Comparison of ENCODE assay signal across 27 cellular contexts in the genomic region with DNA sequence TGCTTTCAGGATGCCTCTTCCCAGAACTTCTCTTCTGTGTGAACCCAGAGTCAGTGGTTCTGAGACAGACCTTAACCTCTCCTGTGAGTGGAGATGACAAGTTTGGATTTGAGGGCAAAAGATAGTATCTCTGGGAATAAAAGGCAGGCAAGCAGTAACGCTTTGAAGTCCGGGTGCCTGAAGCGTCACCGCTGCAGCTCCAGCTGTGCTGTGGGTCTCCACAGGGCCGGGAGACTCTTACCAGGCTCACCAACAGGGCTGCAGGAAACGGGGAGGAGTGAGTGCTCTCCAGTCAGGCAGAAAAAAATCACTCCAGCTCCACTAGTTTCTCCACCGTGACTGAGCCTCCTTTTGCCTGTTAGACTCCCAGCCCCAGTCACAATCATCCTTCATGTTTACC.
A peak's percentile ranks its signal among the peaks of the same experiment; 100 is the strongest.
DNase-seq lines count a peak whose midpoint lies in the region; ATAC-seq, FAIRE-seq and TF ChIP-seq lines count a peak whose summit lies in the region.
"Had no signal": no experiment of that assay in that cellular context is flagged by ENCODE, and none has a peak within 500 bp of the region (broad histone marks: within the 10 kb centered on the region; RNA-seq: fewer than 3 reads in every experiment).

No MANE protein-coding gene starts in this region.

- no peak overlapping the region for H3K4me3 ChIP-seq in HepG2 (replicated peaks in 1 of 3; ENCODE audit: insufficient read depth in 1 of 3, low read depth in 2 of 3, low read length in 3 of 3)
- no peak overlapping the region for H3K4me3 ChIP-seq in right lobe of liver
- no peak overlapping the region for H3K4me3 ChIP-seq in brain microvascular endothelial cell (ENCODE audit: low read depth, low read length)
- H3K4me3 ChIP-seq: body of pancreas, pancreas had no signal

- no peaks in the 10 kb centered on the region for H3K9me3 Mint-ChIP-seq in nephron
- no peaks in the 10 kb centered on the region for H3K9me3 Mint-ChIP-seq in effector memory CD8-positive, alpha-beta T cell
- H3K9me3 Mint-ChIP-seq: activated CD8-positive, alpha-beta T cell treated with anti-CD3 and anti-CD28 coated beads for 36 hours; activated naive CD8-positive, alpha-beta T cell treated with anti-CD3 and anti-CD28 coated beads for 36 hours; naive thymus-derived CD8-positive, alpha-beta T cell had no signal

- TF ChIP-seq CTCF in HepG2 (CRISPR knock-in tag; IDR thresholded peaks at IDR 0.05) = no peak
- no peak for TF ChIP-seq CTCF in right lobe of liver (IDR thresholded peaks at IDR 0.05)
- no peak for TF ChIP-seq CTCF in brain microvascular endothelial cell (IDR thresholded peaks at IDR 0.05; ENCODE audit: low read depth, low read length, missing control alignments)
- TF ChIP-seq CTCF in nephron (IDR thresholded peaks at IDR 0.05; ENCODE audit: unreplicated experiment in 3 of 3) = no peak

- no peak for TF ChIP-seq POLR2A in HepG2 (IDR thresholded peaks at IDR 0.05; ENCODE audit: insufficient read depth in 1 of 2, low read depth in 2 of 2, low read length in 2 of 2)
- TF ChIP-seq POLR2A in right lobe of liver (IDR thresholded peaks at IDR 0.05) = no peak
- TF ChIP-seq POLR2A in GM18505 (IDR thresholded peaks at IDR 0.05; ENCODE audit: borderline replicate concordance, extremely low read depth, insufficient read depth, insufficient read length) = no peak

- H3K79me2 ChIP-seq in HepG2 (ENCODE audit: insufficient read depth, low read length) = no peaks in the 10 kb centered on the region

- H3K9me3 ChIP-seq in HepG2 (ENCODE audit: low read length) = no peaks in the 10 kb centered on the region
- no peaks in the 10 kb centered on the region for H3K9me3 ChIP-seq in right lobe of liver
- H3K9me3 ChIP-seq: body of pancreas, pancreas had no signal

- intact Hi-C loops in HepG2 (cut with micrococcal nuclease; ENCODE audit: unreplicated experiment) (no loop called here), right lobe of liver (cut with DNase I) (no loop called here)

- no peak overlapping the region for H3K9ac ChIP-seq in HepG2 (ENCODE audit: insufficient read depth, low read depth, low read length)

- H3K4me1 ChIP-seq in HepG2 (ENCODE audit: insufficient read depth, low read length) (peaks cover 78% of the 10 kb centered on the region), right lobe of liver (no peaks in the 10 kb centered on the region)
- H3K4me1 ChIP-seq: pancreas had no signal

- H3K27ac ChIP-seq in HepG2 (ENCODE audit: extremely low read length, insufficient read depth, low read length) (no peak overlapping the region), right lobe of liver (no peak overlapping the region), brain microvascular endothelial cell (peak overlapping the region; percentile 21)
- H3K27ac ChIP-seq: body of pancreas, HL-60, pancreas had no signal

- peak; percentile 12 for FAIRE-seq in HepG2 (lab: Jason Lieb, UNC)
- FAIRE-seq: A204.1, pancreas had no signal

- in situ Hi-C loops in HepG2 (cut with HindIII; ENCODE audit: extremely low pct_ligation_motif_present, low pct_unique_long_range_greater_than_20kb) (no loop called here), brain microvascular endothelial cell (cut with HindIII; ENCODE audit: low pct_ligation_motif_present, low sequenced_read_pairs) (no loop called here)

- peaks cover 47% of the 10 kb centered on the region for H3K4me1 Mint-ChIP-seq in nephron
- H3K4me1 Mint-ChIP-seq in effector memory CD8-positive, alpha-beta T cell (ENCODE audit: low read depth in 2 of 2) = peaks cover 4 to 15% of the 10 kb centered on the region in 2 donors

- ATAC-seq in HepG2 (no peak), right lobe of liver (no peak), GM18505 (IDR thresholded peaks at IDR 0.05; ENCODE audit: unreplicated experiment) (no peak)
- ATAC-seq in effector memory CD8-positive, alpha-beta T cell (replicated peaks) = no peak
- ATAC-seq: activated CD4-positive, CD25-positive, alpha-beta regulatory T cell treated with anti-CD3 and anti-CD28 coated beads, Interleukin-2, amount 50 U/mL, for 24 hours; activated CD8-positive, alpha-beta T cell treated with anti-CD3 and anti-CD28 coated beads for 36 hours; body of pancreas; left ventricle myocardium superior; naive thymus-derived CD8-positive, alpha-beta T cell; pancreas; sciatic nerve had no signal

- no peak for TF ChIP-seq RAD21 in HepG2 (CRISPR knock-in tag; IDR thresholded peaks at IDR 0.05)

- H3K27ac Mint-ChIP-seq in nephron = peak overlapping the region in 2 of 3 experiments; percentile 19 to 42
- no peak overlapping the region for H3K27ac Mint-ChIP-seq in effector memory CD8-positive, alpha-beta T cell
- H3K27ac Mint-ChIP-seq: activated CD8-positive, alpha-beta T cell treated with anti-CD3 and anti-CD28 coated beads for 36 hours; activated naive CD8-positive, alpha-beta T cell treated with anti-CD3 and anti-CD28 coated beads for 36 hours had no signal

- H3K27me3 ChIP-seq in HepG2 (ENCODE audit: control insufficient read depth in 1 of 2, insufficient read depth in 2 of 2, low read length in 2 of 2) = no peaks in the 10 kb centered on the region
- no peaks in the 10 kb centered on the region for H3K27me3 ChIP-seq in right lobe of liver
- no peaks in the 10 kb centered on the region for H3K27me3 ChIP-seq in brain microvascular endothelial cell (replicated peaks)
- H3K27me3 ChIP-seq: body of pancreas, pancreas had no signal

- H3K36me3 Mint-ChIP-seq in nephron (ENCODE audit: low read depth) = no peaks in the 10 kb centered on the region
- H3K36me3 Mint-ChIP-seq in effector memory CD8-positive, alpha-beta T cell (ENCODE audit: insufficient read depth) = no peaks in the 10 kb centered on the region
- H3K36me3 Mint-ChIP-seq: activated naive CD8-positive, alpha-beta T cell treated with anti-CD3 and anti-CD28 coated beads for 36 hours; naive thymus-derived CD8-positive, alpha-beta T cell had no signal

- H3K4me3 Mint-ChIP-seq in nephron = no peak overlapping the region
- no peak overlapping the region for H3K4me3 Mint-ChIP-seq in effector memory CD8-positive, alpha-beta T cell
- H3K4me3 Mint-ChIP-seq: activated CD8-positive, alpha-beta T cell treated with anti-CD3 and anti-CD28 coated beads for 36 hours; activated naive CD8-positive, alpha-beta T cell treated with anti-CD3 and anti-CD28 coated beads for 36 hours; naive thymus-derived CD8-positive, alpha-beta T cell had no signal

- CTCF ChIA-PET in HepG2 (lab: Yijun Ruan, JAX; ENCODE audit: low intra/inter-chr PET ratio, low total read pairs) = no interaction called here

- POLR2A ChIA-PET in HepG2 (lab: Yijun Ruan, JAX) = interaction anchor here (0.9 to 1.2 kb wide), 2 partner anchors 21 to 51 kb away, joined by 3 read pairs; no protein-coding TSS in a partner anchor

- H4K20me1 ChIP-seq in HepG2 (ENCODE audit: insufficient read depth, low read length) = no peaks in the 10 kb centered on the region

- DNase-seq in HepG2 (ENCODE audit: low spot score) (no peak), right lobe of liver (no peak), brain microvascular endothelial cell (peak; percentile 40), NCI-H748 (lab: John Stamatoyannopoulos, UW; ENCODE audit: unreplicated experiment) (no peak)
- no peak for DNase-seq in stimulated activated naive CD4-positive, alpha-beta T cell treated with Interleukin-2 at 50 U/mL for 16 hours (lab: John Stamatoyannopoulos, UW)
- no peak for DNase-seq in effector memory CD8-positive, alpha-beta T cell
- DNase-seq: activated CD8-positive, alpha-beta T cell treated with anti-CD3 and anti-CD28 coated beads for 36 hours; activated effector memory CD4-positive, alpha-beta T cell treated with Interleukin-2 at 50 U/mL for 16 hours; activated naive CD8-positive, alpha-beta T cell treated with anti-CD3 and anti-CD28 coated beads for 36 hours; body of pancreas; effector CD4-positive, alpha-beta T cell; erythroblast; left ventricle myocardium superior; midbrain; naive thymus-derived CD8-positive, alpha-beta T cell; NCI-H1105; NCI-H2029; OCI-M1; pancreas; Right ventricle myocardium superior; trophoblast cell had no signal

- peaks cover 5% of the 10 kb centered on the region for H3K27me3 Mint-ChIP-seq in nephron (ENCODE audit: low read depth)
- no peaks in the 10 kb centered on the region for H3K27me3 Mint-ChIP-seq in effector memory CD8-positive, alpha-beta T cell
- H3K27me3 Mint-ChIP-seq: activated CD8-positive, alpha-beta T cell treated with anti-CD3 and anti-CD28 coated beads for 36 hours; activated naive CD8-positive, alpha-beta T cell treated with anti-CD3 and anti-CD28 coated beads for 36 hours; naive thymus-derived CD8-positive, alpha-beta T cell had no signal

- no peaks in the 10 kb centered on the region for H3K36me3 ChIP-seq in HepG2 (replicated peaks in 1 of 2; ENCODE audit: control insufficient read depth in 1 of 2, insufficient read depth in 2 of 2, low read length in 2 of 2)
- no peaks in the 10 kb centered on the region for H3K36me3 ChIP-seq in right lobe of liver
- no peaks in the 10 kb centered on the region for H3K36me3 ChIP-seq in brain microvascular endothelial cell (replicated peaks)
- H3K36me3 ChIP-seq: pancreas had no signal

- H2AFZ ChIP-seq in HepG2 (ENCODE audit: low read length) = no peak overlapping the region

- BruUV-seq in HepG2 (replicated peaks; lab: Mats Ljungman, UMichigan) = no TSS peak

- H3K4me2 ChIP-seq in HepG2 (ENCODE audit: low read depth, low read length) = peak overlapping the region; percentile 8

- 78% methylated on average over 7 of the region's 7 CpGs for WGBS in HepG2 (ENCODE audit: low lambda C conversion rate)
- 75% methylated on average over 4 of the region's 7 CpGs for WGBS in right lobe of liver (ENCODE audit: insufficient coverage, low coverage, low lambda C conversion rate, missing lambda C conversion rate)

- TF ChIP-seq EP300 in HepG2 (IDR thresholded peaks at IDR 0.05; ENCODE audit: low read depth in 2 of 2, low read length in 2 of 2) (no peak), HepG2 (CRISPR knock-in tag; IDR thresholded peaks at IDR 0.05; ENCODE audit: borderline replicate concordance) (no peak)

TF ChIP-seq in HepG2, 621 proteins besides CTCF, POLR2A, EP300 and RAD21 (continues in another document):
- no peak for TF ChIP-seq RFX1 (IDR thresholded peaks at IDR 0.05)
- TF ChIP-seq NFRKB (IDR thresholded peaks at IDR 0.05) = no peak

Comparison
In these comparisons a context has a peak if more than half of its experiments do, and no peak if none do; other contexts are left out.
1. H3K27ac Mint-ChIP-seq: peak in nephron (2 of 3); none in effector memory CD8-positive, alpha-beta T cell (0 of 2).